12 cellular contexts compared by ENCODE assay signal in the genomic region with DNA sequence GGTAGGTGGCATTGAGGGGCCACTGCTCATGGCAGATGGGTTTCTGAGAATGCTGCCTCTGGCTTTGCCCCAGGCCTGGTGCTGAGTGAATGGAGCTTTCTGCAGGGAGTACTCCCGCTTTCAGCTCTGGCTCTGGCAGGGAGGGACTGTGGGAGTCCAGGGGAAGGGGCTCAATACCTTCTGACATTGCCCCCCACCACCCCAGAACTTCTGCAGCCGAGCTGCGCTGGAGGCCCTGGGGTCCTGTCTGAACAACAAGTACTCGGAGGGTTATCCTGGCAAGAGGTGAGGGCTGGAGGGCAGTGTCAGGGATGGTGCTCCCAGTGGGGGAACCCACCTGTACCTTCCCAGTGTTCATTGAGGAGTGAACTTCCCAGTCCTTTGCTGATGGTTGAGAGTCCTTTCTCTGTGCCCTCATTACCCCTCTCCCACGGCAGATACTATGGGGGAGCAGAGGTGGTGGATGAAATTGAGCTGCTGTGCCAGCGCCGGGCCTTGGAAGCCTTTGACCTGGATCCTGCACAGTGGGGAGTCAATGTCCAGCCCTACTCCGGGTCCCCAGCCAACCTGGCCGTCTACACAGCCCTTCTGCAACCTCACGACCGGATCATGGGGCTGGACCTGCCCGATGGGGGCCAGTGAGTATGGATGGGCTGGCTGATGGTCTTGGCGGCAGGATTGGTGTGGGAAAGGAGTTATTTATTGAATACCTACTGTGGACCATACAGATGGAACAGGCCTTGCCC. TPM values are rescaled to one million over a fixed set of nuclear protein-coding genes. Genes with fewer than 3 reads are reported as not detected.
DNase-seq lines count a peak whose midpoint lies in the region; ATAC-seq lines count a peak whose summit lies in the region.
"Had no signal": no experiment of that assay in that cellular context is flagged by ENCODE, and none has a peak within 500 bp of the region (broad histone marks: within the 10 kb centered on the region; RNA-seq: fewer than 3 reads in every experiment).

No MANE protein-coding gene starts in this region.

- no peak overlapping the region for H2BK12ac ChIP-seq in mesenchymal stem cell (ENCODE audit: low read length in 2 of 2)

- H3K18ac ChIP-seq in mesenchymal stem cell (ENCODE audit: low read depth in 1 of 2, low read length in 2 of 2), result peak overlapping the region in 1 of 2 experiments; percentile 16

- peaks cover 23% of the 10 kb centered on the region for H3K79me1 ChIP-seq in mesenchymal stem cell (replicated peaks; ENCODE audit: low read length, poor library complexity, severe bottlenecking)

- H2AK5ac ChIP-seq in mesenchymal stem cell (ENCODE audit: low read length, severe bottlenecking), result no peak overlapping the region

- H3K27ac ChIP-seq in BLaER1 (no peak overlapping the region), HUES48 (ENCODE audit: low read depth, low read length) (no peak overlapping the region), mesenchymal stem cell (ENCODE audit: low read length, poor library complexity, severe bottlenecking) (no peak overlapping the region)

- peak overlapping the region; percentile 83 for H3K4me3 ChIP-seq in BLaER1
- H3K4me3 ChIP-seq in HUES48 (ENCODE audit: low read depth, low read length), result peak overlapping the region; percentile 76; the same call in 1 of the 2 replicates
- peak overlapping the region in 1 of 2 experiments; percentile 86 for H3K4me3 ChIP-seq in mesenchymal stem cell (ENCODE audit: insufficient read depth in 1 of 2, low read depth in 1 of 2, low read length in 2 of 2)

- H4K20me1 ChIP-seq in BLaER1, result peaks cover 63% of the 10 kb centered on the region

- H3K14ac ChIP-seq in mesenchymal stem cell (ENCODE audit: low read length in 2 of 2), result peak overlapping the region in 1 of 2 experiments; percentile 26

- DNase-seq in mesenchymal stem cell (no peak), KG1 (lab: John Stamatoyannopoulos, UW) (no peak)
- no peak for DNase-seq in stimulated activated CD4-positive, alpha-beta T cell treated with anti-CD3 and anti-CD28 coated beads, Interleukin-15, amount 100 ng/mL, for 24 hours
- DNase-seq: activated effector memory CD4-positive, alpha-beta T cell treated with anti-CD3 and anti-CD28 coated beads, Interleukin-2, amount 50 U/mL, for 16 hours; foreskin melanocyte; KBM-7; OCI-M1 had no signal

- no peak for ATAC-seq in HG03354 (IDR thresholded peaks at IDR 0.05; ENCODE audit: poor library complexity, severe bottlenecking, unreplicated experiment)
- no peak for ATAC-seq in HG03135 (IDR thresholded peaks at IDR 0.05; ENCODE audit: unreplicated experiment)

- H2BK120ac ChIP-seq in mesenchymal stem cell (ENCODE audit: low read depth, low read length), result no peak overlapping the region

- 97% methylated on average over 10 of the region's 13 CpGs for WGBS in mesenchymal stem cell

- H3K36me3 ChIP-seq in BLaER1 (peaks cover 52% of the 10 kb centered on the region), HUES48 (ENCODE audit: control insufficient read depth, insufficient read depth, low read length) (peaks cover 41% of the 10 kb centered on the region), mesenchymal stem cell (ENCODE audit: control insufficient read depth in 1 of 2, insufficient read depth in 2 of 2, low read depth in 1 of 2, low read length in 2 of 2) (peaks cover 42 to 54% of the 10 kb centered on the region in 2 experiments)

- H3K4me1 ChIP-seq in BLaER1 (peaks cover 91% of the 10 kb centered on the region), HUES48 (ENCODE audit: control insufficient read depth, insufficient read depth, low read length) (peaks cover 28% of the 10 kb centered on the region), mesenchymal stem cell (ENCODE audit: control insufficient read depth, insufficient read depth, low read depth, low read length) (peaks cover 29% of the 10 kb centered on the region)

- H3K4ac ChIP-seq in mesenchymal stem cell (ENCODE audit: low read depth in 1 of 2, low read length in 2 of 2), result peak overlapping the region in 1 of 2 experiments; percentile 10

- peaks cover 17% of the 10 kb centered on the region for H3K36me3 Mint-ChIP-seq in activated naive CD8-positive, alpha-beta T cell

- peak overlapping the region; percentile 61 for H2BK15ac ChIP-seq in mesenchymal stem cell (ENCODE audit: low read depth, poor library complexity, severe bottlenecking)

- H4K8ac ChIP-seq in mesenchymal stem cell (ENCODE audit: low read length), result peak overlapping the region; percentile 47

- peak overlapping the region; percentile 98 for H3K4me3 Mint-ChIP-seq in activated naive CD8-positive, alpha-beta T cell

- H3K27me3 Mint-ChIP-seq in activated naive CD8-positive, alpha-beta T cell, result peaks cover 5% of the 10 kb centered on the region

- peaks cover 55% of the 10 kb centered on the region for H3K27me3 ChIP-seq in BLaER1
- peaks cover 52% of the 10 kb centered on the region for H3K27me3 ChIP-seq in HUES48 (ENCODE audit: control insufficient read depth, insufficient read depth, low read length)
- peaks cover 1 to 21% of the 10 kb centered on the region in 2 experiments for H3K27me3 ChIP-seq in mesenchymal stem cell (ENCODE audit: control insufficient read depth in 1 of 2, insufficient read depth in 1 of 2, low read length in 2 of 2)

- H3K9me3 Mint-ChIP-seq in activated naive CD8-positive, alpha-beta T cell (ENCODE audit: low read depth), result no peaks in the 10 kb centered on the region

- H3K4me2 ChIP-seq in BLaER1, result peak overlapping the region; percentile 99
- peak overlapping the region; percentile 21 for H3K4me2 ChIP-seq in mesenchymal stem cell (ENCODE audit: low read length, poor library complexity, severe bottlenecking)

- H3K23ac ChIP-seq in mesenchymal stem cell (ENCODE audit: low read length in 2 of 2), result no peak overlapping the region

- peaks cover 45% of the 10 kb centered on the region for H3K4me1 Mint-ChIP-seq in activated naive CD8-positive, alpha-beta T cell (ENCODE audit: low read depth)

- H3K9me3 ChIP-seq in BLaER1, result no peaks in the 10 kb centered on the region
- H3K9me3 ChIP-seq in HUES48 (ENCODE audit: control insufficient read depth, insufficient read depth, low read length), result no peaks in the 10 kb centered on the region
- H3K9me3 ChIP-seq in mesenchymal stem cell (ENCODE audit: control insufficient read depth, low read length), result no peaks in the 10 kb centered on the region

- peak overlapping the region; percentile 47 for H4K91ac ChIP-seq in mesenchymal stem cell (ENCODE audit: low read length)

- H2AFZ ChIP-seq in mesenchymal stem cell (ENCODE audit: low read depth, low read length), result no peak overlapping the region

- H2BK5ac ChIP-seq in mesenchymal stem cell (ENCODE audit: low read depth, low read length, poor library complexity, severe bottlenecking), result no peak overlapping the region

- H3K9ac ChIP-seq in BLaER1 (peak overlapping the region; percentile 89), HUES48 (ENCODE audit: low read depth, low read length) (no peak overlapping the region), mesenchymal stem cell (ENCODE audit: low read length) (peak overlapping the region; percentile 98)

- no peak overlapping the region for H3K27ac Mint-ChIP-seq in activated naive CD8-positive, alpha-beta T cell

RNA-seq across cellular contexts. Expression of gene SHMT2, which starts 1.9 kb away (rescaled TPM):
- polyA plus RNA-seq in mesenchymal stem cell (2013, experiment 1 of 2), result 196 TPM
- 196 TPM for polyA plus RNA-seq in mesenchymal stem cell (2013, experiment 2 of 2)

RNA-seq across cellular contexts. Expression of gene NXPH4, which starts 14.9 kb away (rescaled TPM):
- polyA plus RNA-seq in mesenchymal stem cell (2013, experiment 1 of 2), result 1.8 TPM
- polyA plus RNA-seq in mesenchymal stem cell (2013, experiment 2 of 2), result 1.6 TPM

RNA-seq across cellular contexts. Expression of gene STAC3, which starts 19.5 kb away (rescaled TPM):
- polyA plus RNA-seq in mesenchymal stem cell (2013, experiment 1 of 2), result 0.61 TPM
- 0.21 TPM for polyA plus RNA-seq in mesenchymal stem cell (2013, experiment 2 of 2)
